ENCODE assay signal across 1 cellular context in genomic region chr7:17123020-17123419, GRCh38.
TF ChIP-seq lines count a peak whose summit lies in the region.

No MANE protein-coding gene starts in this region.

TF ChIP-seq in GM12878, 131 proteins besides CTCF, POLR2A, EP300 and RAD21 (continued from another document):
- TF ChIP-seq RELB (IDR thresholded peaks at IDR 0.05; ENCODE audit: low read depth) (peak; percentile 65), RB1 (IDR thresholded peaks at IDR 0.05; ENCODE audit: borderline replicate concordance) (no peak), TBL1XR1 (IDR thresholded peaks at IDR 0.05; ENCODE audit: low read depth, low read length) (0 out of 2 replicates have a peak, but pooled peaks have one; percentile 27), ETV6 (conservative IDR thresholded peaks at IDR 0.05 in 1 of 2, IDR thresholded peaks at IDR 0.05 in 1 of 2; ENCODE audit: borderline replicate concordance in 1 of 2, low read depth in 1 of 2) (peak in 1 of 2 experiments; percentile 32; a peak in 1 of 4 replicates), EED (IDR thresholded peaks at IDR 0.05; ENCODE audit: low read depth) (0 out of 2 replicates have a peak, but pooled peaks have one; percentile 37), ZNF384 (IDR thresholded peaks at IDR 0.05; ENCODE audit: borderline replicate concordance, low read depth, low read length) (no peak), CEBPB (IDR thresholded peaks at IDR 0.05; ENCODE audit: borderline replicate concordance in 1 of 2, low read depth in 2 of 2, low read length in 2 of 2) (no peak), GATAD2B (conservative IDR thresholded peaks at IDR 0.05; ENCODE audit: low read depth) (0 out of 2 replicates have a peak, but pooled peaks have one; percentile 41), NRF1 (conservative IDR thresholded peaks at IDR 0.05; ENCODE audit: low read depth, low read length) (no peak), MXI1 (IDR thresholded peaks at IDR 0.05; ENCODE audit: low read depth, low read length) (no peak), CREM (IDR thresholded peaks at IDR 0.05; ENCODE audit: low read depth) (no peak; the same call in 1 of the 2 replicates), SUPT20H (IDR thresholded peaks at IDR 0.05; ENCODE audit: borderline replicate concordance, control insufficient read depth, low read depth, low read length) (no peak), MEF2A (IDR thresholded peaks at IDR 0.05; ENCODE audit: insufficient read depth, low read depth, low read length) (0 out of 2 replicates have a peak, but pooled peaks have one; percentile 22), NR2F1 (conservative IDR thresholded peaks at IDR 0.05) (peak; percentile 65), DPF2 (IDR thresholded peaks at IDR 0.05) (0 out of 2 replicates have a peak, but pooled peaks have one; percentile 36), YY1 (IDR thresholded peaks at IDR 0.05; ENCODE audit: low read depth, low read length) (no peak), TCF7 (IDR thresholded peaks at IDR 0.05; ENCODE audit: borderline replicate concordance) (peak; percentile 45; the same call in 1 of the 2 replicates), RUNX3 (IDR thresholded peaks at IDR 0.05; ENCODE audit: low read length) (peak; percentile 65), BHLHE40 (IDR thresholded peaks at IDR 0.05; ENCODE audit: borderline replicate concordance in 1 of 2, low read depth in 2 of 2, low read length in 1 of 2) (no peak; a peak in 1 of 4 replicates), HDAC6 (IDR thresholded peaks at IDR 0.05; ENCODE audit: unreplicated experiment) (no peak)
